11 cellular contexts compared by ENCODE assay signal in the genomic region with DNA sequence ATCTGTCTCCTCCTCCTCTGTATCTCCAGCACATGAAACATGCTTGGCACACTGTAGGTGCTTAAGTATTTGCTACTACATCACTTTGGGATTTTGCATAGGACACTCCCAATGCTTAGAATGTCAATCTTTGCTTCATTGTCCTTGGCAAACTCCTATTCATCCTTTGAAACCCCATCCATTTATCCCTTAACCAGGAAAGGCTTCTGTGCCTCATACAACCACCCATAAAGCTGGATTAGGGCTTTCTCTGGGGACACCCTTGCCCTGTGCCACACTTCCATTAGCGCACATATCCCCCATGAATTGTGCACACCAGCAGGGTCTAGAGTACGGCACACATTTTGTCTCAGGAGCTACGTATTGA. TPM values are rescaled to one million over a fixed set of nuclear protein-coding genes. Genes with fewer than 3 reads are reported as not detected.
DNase-seq lines count a peak whose midpoint lies in the region; ATAC-seq and TF ChIP-seq lines count a peak whose summit lies in the region.
"Had no signal": no experiment of that assay in that cellular context is flagged by ENCODE, and none has a peak within 500 bp of the region (broad histone marks: within the 10 kb centered on the region; RNA-seq: fewer than 3 reads in every experiment).

No MANE protein-coding gene starts in this region.

- peak overlapping the region; percentile 13 for H3K27ac ChIP-seq in vagina

- no peak overlapping the region for H3K27ac Mint-ChIP-seq in activated naive CD8-positive, alpha-beta T cell treated with anti-CD3 and anti-CD28 coated beads, Interleukin-2, amount 10 ng/mL, durations not matched to agents 7 days and 5 days
- H3K27ac Mint-ChIP-seq in activated naive CD8-positive, alpha-beta T cell treated with anti-CD3 and anti-CD28 coated beads for 36 hours: no peak overlapping the region
- H3K27ac Mint-ChIP-seq in MCF 10A (ENCODE audit: low read depth, unreplicated experiment) (peak overlapping the region; percentile 43), mesothelial cell of epicardium (peak overlapping the region; percentile 72)

- peaks cover 11% of the 10 kb centered on the region for H3K4me1 Mint-ChIP-seq in activated naive CD8-positive, alpha-beta T cell treated with anti-CD3 and anti-CD28 coated beads, Interleukin-2, amount 10 ng/mL, durations not matched to agents 7 days and 5 days
- H3K4me1 Mint-ChIP-seq in activated naive CD8-positive, alpha-beta T cell treated with anti-CD3 and anti-CD28 coated beads for 36 hours: peaks cover 8% of the 10 kb centered on the region
- H3K4me1 Mint-ChIP-seq in MCF 10A (ENCODE audit: insufficient read depth, unreplicated experiment) (peaks cover 26% of the 10 kb centered on the region), mesothelial cell of epicardium (peaks cover 41% of the 10 kb centered on the region)

- H3K4me3 Mint-ChIP-seq in activated naive CD8-positive, alpha-beta T cell treated with anti-CD3 and anti-CD28 coated beads, Interleukin-2, amount 10 ng/mL, durations not matched to agents 7 days and 5 days: peak overlapping the region; percentile 75
- H3K4me3 Mint-ChIP-seq in activated naive CD8-positive, alpha-beta T cell treated with anti-CD3 and anti-CD28 coated beads for 36 hours: no peak overlapping the region
- H3K4me3 Mint-ChIP-seq in MCF 10A (ENCODE audit: unreplicated experiment) (peak overlapping the region; percentile 74), mesothelial cell of epicardium (peak overlapping the region; percentile 46)

- POLR2A ChIA-PET in activated naive CD8-positive, alpha-beta T cell treated with anti-CD3 and anti-CD28 coated beads, Interleukin-2, amount 10 ng/mL, durations not matched to agents 7 days and 5 days (lab: Charles Lee): interaction anchor here (0.9 kb wide), 1 partner anchor 10 kb away, joined by 3 read pairs; no protein-coding TSS in a partner anchor
- POLR2A ChIA-PET in MCF 10A (lab: Yijun Ruan, JAX): interaction anchor here (0.6 to 0.9 kb wide), 2 partner anchors 18 to 525 kb away, joined by 3 read pairs; no protein-coding TSS in a partner anchor

- ATAC-seq in activated naive CD8-positive, alpha-beta T cell treated with anti-CD3 and anti-CD28 coated beads, Interleukin-2, amount 10 ng/mL, durations not matched to agents 7 days and 5 days (ENCODE audit: low read depth): no peak
- ATAC-seq in HG03439 (IDR thresholded peaks at IDR 0.05; ENCODE audit: unreplicated experiment) (no peak), HG02759 (IDR thresholded peaks at IDR 0.05; ENCODE audit: unreplicated experiment) (no peak)

- H3K9me3 Mint-ChIP-seq in activated naive CD8-positive, alpha-beta T cell treated with anti-CD3 and anti-CD28 coated beads, Interleukin-2, amount 10 ng/mL, durations not matched to agents 7 days and 5 days: no peaks in the 10 kb centered on the region
- H3K9me3 Mint-ChIP-seq in activated naive CD8-positive, alpha-beta T cell treated with anti-CD3 and anti-CD28 coated beads for 36 hours: no peaks in the 10 kb centered on the region
- H3K9me3 Mint-ChIP-seq in MCF 10A (ENCODE audit: unreplicated experiment) (peaks cover 5% of the 10 kb centered on the region), mesothelial cell of epicardium (peaks cover 3% of the 10 kb centered on the region)

- CTCF ChIA-PET in MCF 10A (lab: Yijun Ruan, JAX): interaction anchor here (0.7 to 1.3 kb wide), 3 partner anchors 29 to 396 kb away, joined by 3 to 4 read pairs (median 3); no protein-coding TSS in a partner anchor

- BruUV-seq in MCF 10A (replicated peaks; lab: Mats Ljungman, UMichigan): no TSS peak

- H3K9me3 ChIP-seq in vagina: no peaks in the 10 kb centered on the region

- no peak for TF ChIP-seq POLR2A in vagina (IDR thresholded peaks at IDR 0.05)

- intact Hi-C loops in MCF 10A (cut with micrococcal nuclease) (no loop called here), vagina (cut with DNase I) (no loop called here)

- peaks cover 5% of the 10 kb centered on the region for H3K36me3 Mint-ChIP-seq in activated naive CD8-positive, alpha-beta T cell treated with anti-CD3 and anti-CD28 coated beads, Interleukin-2, amount 10 ng/mL, durations not matched to agents 7 days and 5 days
- H3K36me3 Mint-ChIP-seq in activated naive CD8-positive, alpha-beta T cell treated with anti-CD3 and anti-CD28 coated beads for 36 hours: no peaks in the 10 kb centered on the region
- H3K36me3 Mint-ChIP-seq in MCF 10A (ENCODE audit: insufficient read depth, unreplicated experiment): no peaks in the 10 kb centered on the region
- peaks cover 2% of the 10 kb centered on the region for H3K36me3 Mint-ChIP-seq in mesothelial cell of epicardium

- no peak for DNase-seq in activated naive CD8-positive, alpha-beta T cell treated with anti-CD3 and anti-CD28 coated beads, Interleukin-2, amount 10 ng/mL, durations not matched to agents 7 days and 5 days
- no peak for DNase-seq in activated naive CD8-positive, alpha-beta T cell treated with anti-CD3 and anti-CD28 coated beads for 36 hours
- no peak for DNase-seq in MCF 10A (ENCODE audit: unreplicated experiment)
- DNase-seq in mesothelial cell of epicardium (ENCODE audit: low spot score in 2 of 2, unreplicated experiment in 2 of 2): no peak
- DNase-seq in vagina (ENCODE audit: extremely low spot score in 2 of 2): no peak
- DNase-seq in NCI-H510A (lab: John Stamatoyannopoulos, UW): no peak
- DNase-seq: NCI-H446 treated with DMSO at 0.1 percent for 48 hours; stimulated activated CD4-positive, alpha-beta T cell treated with anti-CD3 and anti-CD28 coated beads, Interleukin-4, amount 100 ng/mL, for 4 hours had no signal

- TF ChIP-seq CTCF in MCF 10A (IDR thresholded peaks at IDR 0.05; ENCODE audit: unreplicated experiment): no peak
- no peak for TF ChIP-seq CTCF in mesothelial cell of epicardium (IDR thresholded peaks at IDR 0.05; ENCODE audit: unreplicated experiment)
- TF ChIP-seq CTCF in vagina (IDR thresholded peaks at IDR 0.05): no peak

- no peak overlapping the region for H3K4me3 ChIP-seq in vagina

- no peaks in the 10 kb centered on the region for H3K27me3 ChIP-seq in vagina

- H3K4me1 ChIP-seq in vagina: peaks cover 6% of the 10 kb centered on the region

- H3K27me3 Mint-ChIP-seq in activated naive CD8-positive, alpha-beta T cell treated with anti-CD3 and anti-CD28 coated beads, Interleukin-2, amount 10 ng/mL, durations not matched to agents 7 days and 5 days: peaks cover 69% of the 10 kb centered on the region
- H3K27me3 Mint-ChIP-seq in activated naive CD8-positive, alpha-beta T cell treated with anti-CD3 and anti-CD28 coated beads for 36 hours: peaks cover 83% of the 10 kb centered on the region
- peaks cover 20% of the 10 kb centered on the region for H3K27me3 Mint-ChIP-seq in MCF 10A (ENCODE audit: insufficient read depth, unreplicated experiment)
- peaks cover 59% of the 10 kb centered on the region for H3K27me3 Mint-ChIP-seq in mesothelial cell of epicardium (ENCODE audit: low read depth)

- no peaks in the 10 kb centered on the region for H3K36me3 ChIP-seq in vagina

RNA-seq across cellular contexts. Expression of a gene that starts 5.8 kb away (rescaled TPM):
- 1 to 10 TPM; 5.1 to 7.6 TPM for total RNA-seq in activated naive CD8-positive, alpha-beta T cell treated with anti-CD3 and anti-CD28 coated beads, Interleukin-2, amount 10 ng/mL, durations not matched to agents 7 days and 5 days
- 1 to 10 TPM; 1.3 to 1.5 TPM for total RNA-seq in activated naive CD8-positive, alpha-beta T cell treated with anti-CD3 and anti-CD28 coated beads for 36 hours
- total RNA-seq in MCF 10A (2022) (9.9 and 17.9 TPM in 2 replicates), mesothelial cell of epicardium (375 to 425 TPM (median 396 TPM) in 3 replicates), vagina (180 TPM)

RNA-seq across cellular contexts. Expression of a gene that starts 6.9 kb away (rescaled TPM):
- total RNA-seq in activated naive CD8-positive, alpha-beta T cell treated with anti-CD3 and anti-CD28 coated beads, Interleukin-2, amount 10 ng/mL, durations not matched to agents 7 days and 5 days: 10 to 100 TPM; 25.9 to 28.6 TPM
- 10 to 100 TPM; 21.7 to 24.0 TPM for total RNA-seq in activated naive CD8-positive, alpha-beta T cell treated with anti-CD3 and anti-CD28 coated beads for 36 hours
- total RNA-seq in MCF 10A (2022) (20.2 and 25.8 TPM in 2 replicates), mesothelial cell of epicardium (81.0 to 88.6 TPM (median 85.7 TPM) in 3 replicates), vagina (37.3 TPM)

RNA-seq across cellular contexts. Expression of a gene that starts 31.8 kb away (rescaled TPM):
- total RNA-seq in activated naive CD8-positive, alpha-beta T cell treated with anti-CD3 and anti-CD28 coated beads, Interleukin-2, amount 10 ng/mL, durations not matched to agents 7 days and 5 days: under 1 TPM in 1 of 2 experiments, not detected in 1; 0.25 TPM
- total RNA-seq in activated naive CD8-positive, alpha-beta T cell treated with anti-CD3 and anti-CD28 coated beads for 36 hours: not detected
- 0.27 TPM in 1 of 2 replicates, not detected in the other for total RNA-seq in MCF 10A (2022)
- 0.78 to 1.4 TPM (median 1.4 TPM) in 3 replicates for total RNA-seq in mesothelial cell of epicardium
- 0.49 TPM for total RNA-seq in vagina
- total RNA-seq: subcutaneous adipose tissue had no signal

RNA-seq across cellular contexts. Expression of a gene that starts 47.6 kb away (rescaled TPM):
- total RNA-seq in activated naive CD8-positive, alpha-beta T cell treated with anti-CD3 and anti-CD28 coated beads, Interleukin-2, amount 10 ng/mL, durations not matched to agents 7 days and 5 days: 100 to 1,000 TPM; 147 to 157 TPM
- total RNA-seq in activated naive CD8-positive, alpha-beta T cell treated with anti-CD3 and anti-CD28 coated beads for 36 hours: 10 to 100 TPM; 67.2 to 73.5 TPM
- total RNA-seq in MCF 10A (2022) (76.4 and 88.6 TPM in 2 replicates), mesothelial cell of epicardium (100 to 111 TPM (median 109 TPM) in 3 replicates), vagina (108 TPM)

Comparison
In these comparisons a context has a peak if more than half of its experiments do, and no peak if none do; other contexts are left out.
1. H3K27ac Mint-ChIP-seq: peak in MCF 10A (single experiment) and mesothelial cell of epicardium (single experiment); none in activated naive CD8-positive, alpha-beta T cell treated with anti-CD3 and anti-CD28 coated beads, Interleukin-2, amount 10 ng/mL, durations not matched to agents 7 days and 5 days (single experiment) and activated naive CD8-positive, alpha-beta T cell treated with anti-CD3 and anti-CD28 coated beads for 36 hours (single experiment).